In the genomic region with DNA sequence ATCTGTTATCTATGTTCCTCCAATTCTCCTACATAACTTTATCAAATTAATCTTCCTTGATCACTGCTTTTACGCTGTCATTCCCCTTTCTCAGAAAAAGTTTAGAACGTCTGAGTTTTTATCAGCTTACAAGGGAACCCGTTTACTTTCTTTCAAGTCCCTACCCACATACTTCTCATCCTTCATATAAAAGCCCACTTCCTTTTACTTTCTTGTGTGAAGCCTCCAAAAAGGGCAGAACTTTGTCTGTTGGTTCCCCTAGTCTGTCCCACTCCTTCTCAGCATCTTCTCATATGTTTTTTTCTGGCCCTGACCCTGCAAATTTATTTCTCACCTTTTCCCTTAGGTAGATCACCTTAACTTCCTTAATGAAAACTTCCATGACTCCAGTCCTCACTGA, we compare ENCODE assay signal across 20 cellular contexts.
"Had no signal": no experiment of that assay in that cellular context is flagged by ENCODE, and none has a peak within 500 bp of the region (broad histone marks: within the 10 kb centered on the region; RNA-seq: fewer than 3 reads in every experiment).

No MANE protein-coding gene starts in this region.

- H3K27ac ChIP-seq: KMS-11, SJCRH30 had no signal

- H3K9ac ChIP-seq: KMS-11 had no signal

- H3K4me1 ChIP-seq: SJCRH30 had no signal

- H3K9me3 ChIP-seq: SJCRH30 had no signal

- ATAC-seq: Panc1, PC-3, Right ventricle myocardium inferior had no signal

- H3K27me3 ChIP-seq: SJCRH30 had no signal

- DNase-seq: Kasumi-1, MM.1S, NCI-H1092 treated with DMSO at 0.1 percent for 48 hours, NCI-H1436, NCI-H187, NCI-H2029, NCI-H2081 treated with DMSO at 0.1 percent for 48 hours, NCI-H2171, NCI-H226, NCI-H446, NCI-H510A, NCI-H524 treated with DMSO at 0.1 percent for 48 hours, NCI-H774, PC-3, SHP77 treated with DMSO at 0.1 percent for 48 hours, SJCRH30, SW 1271 had no signal

- H3K36me3 ChIP-seq: SJCRH30 had no signal

- H3K4me3 ChIP-seq: SJCRH30 had no signal

- H3K4me2 ChIP-seq: KMS-11 had no signal
